9 cellular contexts compared by ENCODE assay signal in genomic region chr22:41762980-41763779, GRCh38. TPM values are rescaled to one million over a fixed set of nuclear protein-coding genes. Genes with fewer than 3 reads are reported as not detected.
A peak's percentile ranks its signal among the peaks of the same experiment; 100 is the strongest.
DNase-seq lines count a peak whose midpoint lies in the region; ATAC-seq and TF ChIP-seq lines count a peak whose summit lies in the region.
"Had no signal": no experiment of that assay in that cellular context is flagged by ENCODE, and none has a peak within 500 bp of the region (broad histone marks: within the 10 kb centered on the region; RNA-seq: fewer than 3 reads in every experiment).

No MANE protein-coding gene starts in this region.

- POLR2A ChIA-PET in CD8-positive, alpha-beta T cell (lab: Charles Lee), result no interaction called here

- peak in 3 of 7 experiments; percentile 25 to 45 (median 43) for DNase-seq in CD8-positive, alpha-beta T cell
- DNase-seq in HuH-7 (ENCODE audit: low spot score) (peak; percentile 36), fibroblast of the conjunctiva (ENCODE audit: low read depth) (peak; percentile 6), NCI-H1417 treated with DMSO at 0.1 percent for 48 hours (lab: John Stamatoyannopoulos, UW) (no peak), medulla oblongata (ENCODE audit: extremely low spot score) (no peak)
- DNase-seq in stimulated activated naive B cell treated with anti-CD40 and anti-IgM and Interleukin-4, amounts not matched to agents 10 μg/mL and 1 μg/mL and 100 μg/mL, for 72 hours, result no peak

- H3K9me3 ChIP-seq in CD8-positive, alpha-beta T cell (ENCODE audit: low read length), result no peaks in the 10 kb centered on the region

- ATAC-seq in CD8-positive, alpha-beta T cell, result no peak
- ATAC-seq in stimulated activated naive B cell treated with anti-CD40 and anti-IgM and Interleukin-4, amounts not matched to agents 10 μg/mL and 1 μg/mL and 100 μg/mL, for 72 hours (replicated peaks), result peak; percentile 56 to 60
- ATAC-seq in GM21619 (IDR thresholded peaks at IDR 0.05; ENCODE audit: unreplicated experiment), result no peak

- CTCF ChIA-PET in CD8-positive, alpha-beta T cell (lab: Charles Lee), result interaction anchor here (0.9 to 1.3 kb wide), 2 partner anchors 11 kb away, joined by 5 read pairs; no protein-coding TSS in a partner anchor

- TF ChIP-seq CTCF in CD8-positive, alpha-beta T cell (IDR thresholded peaks at IDR 0.05), result peak; percentile 33
- 0 out of 2 replicates have a peak, but pooled peaks have one; percentile 24 for TF ChIP-seq CTCF in VCaP (conservative IDR thresholded peaks at IDR 0.05)

- H3K4me1 Mint-ChIP-seq in CD8-positive, alpha-beta T cell (ENCODE audit: low read depth), result no peaks in the 10 kb centered on the region
- peaks cover 8 to 13% of the 10 kb centered on the region in 2 donors for H3K4me1 Mint-ChIP-seq in stimulated activated naive B cell treated with anti-CD40 and anti-IgM and Interleukin-4, amounts not matched to agents 10 μg/mL and 1 μg/mL and 100 μg/mL, for 72 hours

- H3K36me3 Mint-ChIP-seq in CD8-positive, alpha-beta T cell, result no peaks in the 10 kb centered on the region
- no peaks in the 10 kb centered on the region for H3K36me3 Mint-ChIP-seq in stimulated activated naive B cell treated with anti-CD40 and anti-IgM and Interleukin-4, amounts not matched to agents 10 μg/mL and 1 μg/mL and 100 μg/mL, for 72 hours
- H3K36me3 Mint-ChIP-seq: brain had no signal

- no peaks in the 10 kb centered on the region for H3K27me3 Mint-ChIP-seq in CD8-positive, alpha-beta T cell (ENCODE audit: low read depth)
- peaks cover 0 to 3% of the 10 kb centered on the region in 2 donors for H3K27me3 Mint-ChIP-seq in stimulated activated naive B cell treated with anti-CD40 and anti-IgM and Interleukin-4, amounts not matched to agents 10 μg/mL and 1 μg/mL and 100 μg/mL, for 72 hours

- no peak overlapping the region for H3K4me3 ChIP-seq in CD8-positive, alpha-beta T cell (ENCODE audit: low read depth, low read length)

- H3K36me3 ChIP-seq in CD8-positive, alpha-beta T cell (ENCODE audit: insufficient read depth, low read length), result no peaks in the 10 kb centered on the region

- H3K4me1 ChIP-seq in CD8-positive, alpha-beta T cell (ENCODE audit: insufficient read depth, low read length), result no peaks in the 10 kb centered on the region

- no peak overlapping the region for H3K4me3 Mint-ChIP-seq in CD8-positive, alpha-beta T cell
- no peak overlapping the region for H3K4me3 Mint-ChIP-seq in stimulated activated naive B cell treated with anti-CD40 and anti-IgM and Interleukin-4, amounts not matched to agents 10 μg/mL and 1 μg/mL and 100 μg/mL, for 72 hours
- H3K4me3 Mint-ChIP-seq: brain had no signal

- intact Hi-C loops in CD8-positive, alpha-beta T cell (cut with DNase I, micrococcal nuclease), result loop anchor here in 1 of 2 experiments (5.0 kb wide), 1 partner anchor 66 kb away; the partner anchor contains the start of gene MEI1

- no peaks in the 10 kb centered on the region for H3K9me3 Mint-ChIP-seq in CD8-positive, alpha-beta T cell
- no peaks in the 10 kb centered on the region for H3K9me3 Mint-ChIP-seq in stimulated activated naive B cell treated with anti-CD40 and anti-IgM and Interleukin-4, amounts not matched to agents 10 μg/mL and 1 μg/mL and 100 μg/mL, for 72 hours
- H3K9me3 Mint-ChIP-seq: brain had no signal

- no peak overlapping the region for H3K27ac ChIP-seq in CD8-positive, alpha-beta T cell (ENCODE audit: low read depth, low read length)
- no peak overlapping the region for H3K27ac ChIP-seq in VCaP

- no peaks in the 10 kb centered on the region for H3K27me3 ChIP-seq in CD8-positive, alpha-beta T cell (ENCODE audit: insufficient read depth, low read length)

- no peak overlapping the region for H3K27ac Mint-ChIP-seq in CD8-positive, alpha-beta T cell
- H3K27ac Mint-ChIP-seq in stimulated activated naive B cell treated with anti-CD40 and anti-IgM and Interleukin-4, amounts not matched to agents 10 μg/mL and 1 μg/mL and 100 μg/mL, for 72 hours, result no peak overlapping the region

RNA-seq across cellular contexts. Expression of gene CCDC134, which starts 37.3 kb away (rescaled TPM):
- 10 to 100 TPM; 19.1 to 22.5 TPM for total RNA-seq in CD8-positive, alpha-beta T cell

Comparison
In these comparisons a context has a peak if more than half of its experiments do, and no peak if none do; other contexts are left out.
1. ATAC-seq: peak in stimulated activated naive B cell treated with anti-CD40 and anti-IgM and Interleukin-4, amounts not matched to agents 10 μg/mL and 1 μg/mL and 100 μg/mL, for 72 hours (2 of 2); none in CD8-positive, alpha-beta T cell (single experiment) and GM21619 (single experiment).
2. DNase-seq: peak in HuH-7 (single experiment) and fibroblast of the conjunctiva (single experiment); none in stimulated activated naive B cell treated with anti-CD40 and anti-IgM and Interleukin-4, amounts not matched to agents 10 μg/mL and 1 μg/mL and 100 μg/mL, for 72 hours (single experiment), NCI-H1417 treated with DMSO at 0.1 percent for 48 hours (single experiment) and medulla oblongata (single experiment).